Comparison of ENCODE assay signal across 22 cellular contexts in genomic region chr2:226184540-226184939, GRCh38.
DNase-seq lines count a peak whose midpoint lies in the region; ATAC-seq, FAIRE-seq and TF ChIP-seq lines count a peak whose summit lies in the region.
"Had no signal": no experiment of that assay in that cellular context is flagged by ENCODE, and none has a peak within 500 bp of the region (broad histone marks: within the 10 kb centered on the region; RNA-seq: fewer than 3 reads in every experiment).

No MANE protein-coding gene starts in this region.

- H3K36me3 Mint-ChIP-seq in MCF 10A (ENCODE audit: insufficient read depth, unreplicated experiment) (no peaks in the 10 kb centered on the region), astrocyte (ENCODE audit: low read depth, unreplicated experiment) (no peaks in the 10 kb centered on the region)

- intact Hi-C loops in MCF 10A (cut with micrococcal nuclease) (loop anchor here (10.0 kb wide), 2 partner anchors 240 to 290 kb away; no protein-coding TSS in a partner anchor), breast epithelium (cut with DNase I; ENCODE audit: low total_unique reads) (no loop called here), uterus (cut with DNase I; ENCODE audit: low total_unique reads) (no loop called here), lower lobe of right lung (cut with DNase I) (no loop called here)

- peak overlapping the region; percentile 83 for H3K4me2 ChIP-seq in astrocyte (ENCODE audit: low read length)

- H3K27me3 Mint-ChIP-seq in MCF 10A (ENCODE audit: insufficient read depth, unreplicated experiment), result no peaks in the 10 kb centered on the region
- no peaks in the 10 kb centered on the region for H3K27me3 Mint-ChIP-seq in astrocyte (ENCODE audit: low read depth, unreplicated experiment)

- peak overlapping the region; percentile 79 for H3K9ac ChIP-seq in astrocyte (ENCODE audit: low read length)

- H3K4me3 ChIP-seq in breast epithelium, result no peak overlapping the region
- H3K4me3 ChIP-seq in astrocyte (ENCODE audit: insufficient read depth, low read depth, low read length), result peak overlapping the region; percentile 36
- no peak overlapping the region for H3K4me3 ChIP-seq in mesodermal cell (ENCODE audit: extremely low read depth, insufficient read depth, low read length, poor library complexity, severe bottlenecking)
- no peak overlapping the region for H3K4me3 ChIP-seq in uterus
- H3K4me3 ChIP-seq in lower lobe of right lung, result no peak overlapping the region
- H3K4me3 ChIP-seq: esophagus squamous epithelium, GM12878, Peyer's patch, right lobe of liver, SK-N-MC, suprapubic skin had no signal

- H3K36me3 ChIP-seq in breast epithelium (no peaks in the 10 kb centered on the region), astrocyte (ENCODE audit: insufficient read depth, low read length) (no peaks in the 10 kb centered on the region), mesodermal cell (ENCODE audit: control insufficient read depth, insufficient read depth, low read length) (no peaks in the 10 kb centered on the region), uterus (no peaks in the 10 kb centered on the region), lower lobe of right lung (no peaks in the 10 kb centered on the region)
- H3K36me3 ChIP-seq: esophagus squamous epithelium, Peyer's patch, right lobe of liver, suprapubic skin had no signal

- no peaks in the 10 kb centered on the region for H3K4me1 ChIP-seq in breast epithelium
- peaks cover 27% of the 10 kb centered on the region for H3K4me1 ChIP-seq in astrocyte (ENCODE audit: insufficient read depth, low read length)
- H3K4me1 ChIP-seq in mesodermal cell (ENCODE audit: control insufficient read depth, insufficient read depth, low read length, poor library complexity, severe bottlenecking), result peaks cover 35% of the 10 kb centered on the region
- peaks cover 0 to 24% of the 10 kb centered on the region in 2 donors for H3K4me1 ChIP-seq in uterus
- H3K4me1 ChIP-seq in lower lobe of right lung, result peaks cover 9% of the 10 kb centered on the region
- H3K4me1 ChIP-seq: Peyer's patch, right lobe of liver had no signal

- 83% methylated on average over 1 of the region's 2 CpGs; no CpG with 5 or more reads in 1 of the 2 experiments for WGBS in mesodermal cell (ENCODE audit: insufficient coverage in 2 of 2), 2 experiments

- H3K9me3 Mint-ChIP-seq in MCF 10A (ENCODE audit: unreplicated experiment) (peaks cover 21% of the 10 kb centered on the region), astrocyte (ENCODE audit: unreplicated experiment) (peaks cover 13% of the 10 kb centered on the region)
- H3K9me3 Mint-ChIP-seq: activated naive CD4-positive, alpha-beta T cell treated with anti-CD3 and anti-CD28 coated beads for 36 hours had no signal

- ATAC-seq in lower lobe of right lung (no peak), HG03039 (IDR thresholded peaks at IDR 0.05; ENCODE audit: unreplicated experiment) (no peak)
- ATAC-seq: activated CD8-positive, alpha-beta T cell treated with anti-CD3 and anti-CD28 coated beads, Interleukin-2, amount 10 ng/mL, durations not matched to agents 7 days and 5 days; GM12878; right lobe of liver had no signal

- TF ChIP-seq POLR2A in breast epithelium (IDR thresholded peaks at IDR 0.05) (no peak), uterus (IDR thresholded peaks at IDR 0.05) (no peak)

- POLR2A ChIA-PET in MCF 10A (lab: Yijun Ruan, JAX), result interaction anchor here (0.6 to 2.7 kb wide), 7 partner anchors 23 to 468 kb away, joined by 3 to 7 read pairs (median 3); no protein-coding TSS in a partner anchor

- CTCF ChIA-PET in MCF 10A (lab: Yijun Ruan, JAX), result interaction anchor here (0.7 to 0.9 kb wide), 2 partner anchors 101 to 296 kb away, joined by 3 to 5 read pairs; no protein-coding TSS in a partner anchor

- H2AFZ ChIP-seq in astrocyte (ENCODE audit: low read depth, low read length), result no peak overlapping the region

- H3K9me3 ChIP-seq in breast epithelium (no peaks in the 10 kb centered on the region), astrocyte (ENCODE audit: insufficient read depth, low read depth, low read length) (no peaks in the 10 kb centered on the region), mesodermal cell (ENCODE audit: control insufficient read depth, low read length) (no peaks in the 10 kb centered on the region), uterus (no peaks in the 10 kb centered on the region), lower lobe of right lung (no peaks in the 10 kb centered on the region)
- H3K9me3 ChIP-seq: esophagus squamous epithelium, Peyer's patch, right lobe of liver, suprapubic skin had no signal

- H3K27ac Mint-ChIP-seq in MCF 10A (ENCODE audit: low read depth, unreplicated experiment) (peak overlapping the region; percentile 95), astrocyte (ENCODE audit: unreplicated experiment) (no peak overlapping the region)
- H3K27ac Mint-ChIP-seq: activated CD8-positive, alpha-beta T cell treated with anti-CD3 and anti-CD28 coated beads, Interleukin-2, amount 10 ng/mL, durations not matched to agents 7 days and 5 days; activated naive CD4-positive, alpha-beta T cell treated with anti-CD3 and anti-CD28 coated beads for 36 hours had no signal

- H3K4me3 Mint-ChIP-seq in MCF 10A (ENCODE audit: unreplicated experiment) (no peak overlapping the region), astrocyte (ENCODE audit: unreplicated experiment) (no peak overlapping the region)
- H3K4me3 Mint-ChIP-seq: activated CD8-positive, alpha-beta T cell treated with anti-CD3 and anti-CD28 coated beads, Interleukin-2, amount 10 ng/mL, durations not matched to agents 7 days and 5 days; activated naive CD4-positive, alpha-beta T cell treated with anti-CD3 and anti-CD28 coated beads for 36 hours had no signal

- H4K20me1 ChIP-seq in astrocyte (ENCODE audit: insufficient read depth, low read length), result no peaks in the 10 kb centered on the region

- BruUV-seq in MCF 10A (replicated peaks; lab: Mats Ljungman, UMichigan), result no TSS peak

- peak; percentile 20 for FAIRE-seq in astrocyte (lab: Jason Lieb, UNC)
- FAIRE-seq: GM12878 had no signal

- H3K27me3 ChIP-seq in breast epithelium (no peaks in the 10 kb centered on the region), astrocyte (ENCODE audit: insufficient read depth, low read length) (no peaks in the 10 kb centered on the region), uterus (no peaks in the 10 kb centered on the region), lower lobe of right lung (ENCODE audit: low read depth) (no peaks in the 10 kb centered on the region)
- H3K27me3 ChIP-seq: esophagus squamous epithelium, Peyer's patch, right lobe of liver, suprapubic skin had no signal

- no peak for TF ChIP-seq CTCF in MCF 10A (IDR thresholded peaks at IDR 0.05; ENCODE audit: unreplicated experiment)
- TF ChIP-seq CTCF in breast epithelium (IDR thresholded peaks at IDR 0.05), result no peak
- no peak for TF ChIP-seq CTCF in astrocyte (IDR thresholded peaks at IDR 0.05; ENCODE audit: insufficient read depth, low read depth, low read length)
- no peak for TF ChIP-seq CTCF in uterus (IDR thresholded peaks at IDR 0.05)
- no peak for TF ChIP-seq CTCF in lower lobe of right lung (IDR thresholded peaks at IDR 0.05)

- peaks cover 16% of the 10 kb centered on the region for H3K4me1 Mint-ChIP-seq in MCF 10A (ENCODE audit: insufficient read depth, unreplicated experiment)
- H3K4me1 Mint-ChIP-seq in astrocyte (ENCODE audit: low read depth, unreplicated experiment), result peaks cover 21% of the 10 kb centered on the region

- no peaks in the 10 kb centered on the region for H3K79me2 ChIP-seq in astrocyte (ENCODE audit: insufficient read depth, low read length)

- H3K27ac ChIP-seq in breast epithelium, result peak overlapping the region in 1 of 2 donors; percentile 40
- peak overlapping the region; percentile 94 for H3K27ac ChIP-seq in astrocyte (ENCODE audit: low read depth, low read length)
- H3K27ac ChIP-seq in mesodermal cell (ENCODE audit: low read depth, low read length, severe bottlenecking), result peak overlapping the region; percentile 85
- H3K27ac ChIP-seq in uterus, result peak overlapping the region; percentile 77 to 81
- no peak overlapping the region for H3K27ac ChIP-seq in lower lobe of right lung
- H3K27ac ChIP-seq: right lobe of liver had no signal

- DNase-seq in MCF 10A (ENCODE audit: unreplicated experiment) (no peak), breast epithelium (ENCODE audit: low spot score in 2 of 2) (no peak), astrocyte (ENCODE audit: low read depth) (no peak), uterus (no peak), lower lobe of right lung (no peak), NCI-H187 (lab: John Stamatoyannopoulos, UW) (no peak)
- DNase-seq: activated CD8-positive, alpha-beta T cell treated with anti-CD3 and anti-CD28 coated beads, Interleukin-2, amount 10 ng/mL, durations not matched to agents 7 days and 5 days; activated naive CD4-positive, alpha-beta T cell treated with anti-CD3 and anti-CD28 coated beads for 36 hours; activated T-cell treated with anti-CD3 and anti-CD28 coated beads, Interleukin-2, amount 50 U/mL, for 1 hour; anterior cingulate cortex; effector memory CD4-positive, alpha-beta T cell; esophagus squamous epithelium; GOT3; NCI-H1930; NCI-H2227 treated with DMSO at 0.1 percent for 48 hours; Peyer's patch; right lobe of liver had no signal
